In the genomic region with DNA sequence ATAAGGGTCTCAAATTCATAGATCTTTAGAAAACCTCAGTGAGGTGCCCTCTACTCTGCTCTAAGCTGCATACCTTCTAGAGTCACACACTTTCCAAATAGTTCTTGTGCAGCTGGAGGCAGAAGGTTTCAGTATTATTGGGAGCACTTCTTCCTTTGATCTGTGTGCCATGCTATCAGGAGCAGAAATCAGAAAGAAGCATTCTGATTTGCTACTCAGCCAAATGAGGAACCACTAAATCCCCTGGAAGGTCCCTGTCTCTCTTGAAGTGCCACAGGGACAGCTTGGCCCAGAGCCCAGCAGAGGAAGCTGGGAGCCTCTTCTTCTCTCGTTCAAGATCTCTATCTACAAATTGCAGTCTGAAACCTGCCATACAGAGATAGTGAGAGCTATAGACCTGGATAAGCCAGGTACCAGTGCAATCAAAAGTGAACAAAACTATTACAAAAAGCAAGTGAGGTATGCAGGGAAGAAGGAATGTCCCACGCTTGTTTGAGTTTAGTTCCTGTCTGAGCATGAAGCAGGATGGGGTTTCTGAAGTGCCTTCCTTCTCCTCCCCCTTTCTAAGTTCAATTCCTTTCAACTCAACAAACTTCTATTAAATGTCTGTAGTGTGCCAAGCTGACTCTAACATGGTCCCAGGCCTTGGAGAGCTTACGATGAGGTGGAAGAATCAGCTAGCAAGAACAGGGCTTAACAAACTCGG, we compare ENCODE assay signal across 11 cellular contexts.
DNase-seq lines count a peak whose midpoint lies in the region; ATAC-seq and TF ChIP-seq lines count a peak whose summit lies in the region.
"Had no signal": no experiment of that assay in that cellular context is flagged by ENCODE, and none has a peak within 500 bp of the region (broad histone marks: within the 10 kb centered on the region; RNA-seq: fewer than 3 reads in every experiment).

No MANE protein-coding gene starts in this region.

- no peaks in the 10 kb centered on the region for H3K79me2 ChIP-seq in H9 (ENCODE audit: insufficient read depth, low read length)
- no peaks in the 10 kb centered on the region for H3K79me2 ChIP-seq in trophoblast cell (ENCODE audit: control insufficient read depth, insufficient read depth, low read length, poor library complexity)

- peak overlapping the region; percentile 84 for H3K27ac Mint-ChIP-seq in activated CD4-positive, alpha-beta T cell treated with anti-CD3 and anti-CD28 coated beads, Interleukin-2, amount 10 ng/mL, durations not matched to agents 24 days and 14 days
- H3K27ac Mint-ChIP-seq in H9 (no peak overlapping the region), endothelial cell (ENCODE audit: unreplicated experiment) (no peak overlapping the region)
- H3K27ac Mint-ChIP-seq in activated T-helper 17 cell treated with anti-CD3 and anti-CD28 coated beads, Interleukin-2, amount 50 U/mL, for 72 hours = peak overlapping the region; percentile 8

- H2BK15ac ChIP-seq in H9 (ENCODE audit: low read depth, low read length) = no peak overlapping the region

- H3K79me1 ChIP-seq in H9 (ENCODE audit: insufficient read depth, low read depth, low read length, poor library complexity, severe bottlenecking) = no peaks in the 10 kb centered on the region
- peaks cover 24% of the 10 kb centered on the region for H3K79me1 ChIP-seq in trophoblast cell (ENCODE audit: low read length)

- no peak overlapping the region for H2AK5ac ChIP-seq in H9 (ENCODE audit: insufficient read length, low read length)
- no peak overlapping the region for H2AK5ac ChIP-seq in trophoblast cell (ENCODE audit: low read length)

- H3K56ac ChIP-seq in H9 (ENCODE audit: insufficient read length, low read depth, low read length) = no peak overlapping the region

- no peaks in the 10 kb centered on the region for H3K36me3 ChIP-seq in trophoblast cell (ENCODE audit: control insufficient read depth in 1 of 2, insufficient read depth in 2 of 2, low read length in 2 of 2)
- H3K36me3 ChIP-seq: cardiac muscle cell had no signal

- H2BK120ac ChIP-seq in H9 (ENCODE audit: low read depth, low read length, poor library complexity, severe bottlenecking) = no peak overlapping the region
- H2BK120ac ChIP-seq in trophoblast cell (ENCODE audit: insufficient read depth, low read length, poor library complexity) = peak overlapping the region; percentile 85

- no peak overlapping the region for H4K12ac ChIP-seq in trophoblast cell (ENCODE audit: low read depth, low read length)

- H4K91ac ChIP-seq in H9 (ENCODE audit: insufficient read length, low read depth, low read length) = no peak overlapping the region
- peak overlapping the region; percentile 72 for H4K91ac ChIP-seq in trophoblast cell (ENCODE audit: low read depth, low read length)

- H3K4me3 ChIP-seq in trophoblast cell (ENCODE audit: low read depth, low read length) = no peak overlapping the region
- H3K4me3 ChIP-seq: cardiac muscle cell had no signal

- H3K4me1 ChIP-seq in H9 (ENCODE audit: insufficient read depth, low read length) (no peaks in the 10 kb centered on the region), trophoblast cell (ENCODE audit: control insufficient read depth in 1 of 2, insufficient read depth in 2 of 2, low read length in 2 of 2) (peaks cover 0 to 14% of the 10 kb centered on the region in 2 experiments)

- H2AFZ ChIP-seq in H9 (ENCODE audit: low read length) (no peak overlapping the region), trophoblast cell (ENCODE audit: insufficient read depth, low read length, poor library complexity) (no peak overlapping the region)

- no peak overlapping the region for H3T11ph ChIP-seq in H9 (ENCODE audit: low read length)

- H3K18ac ChIP-seq in H9 (ENCODE audit: insufficient read length, low read depth, low read length) (no peak overlapping the region), trophoblast cell (ENCODE audit: low read length) (peak overlapping the region; percentile 43)

- no peak overlapping the region for H3K4ac ChIP-seq in H9 (ENCODE audit: low read depth, low read length)
- H3K4ac ChIP-seq in trophoblast cell (ENCODE audit: low read depth, low read length) = no peak overlapping the region

- H2BK20ac ChIP-seq in H9 (ENCODE audit: low read depth, low read length, poor library complexity, severe bottlenecking) = no peak overlapping the region

- H3K36me3 Mint-ChIP-seq in activated CD4-positive, alpha-beta T cell treated with anti-CD3 and anti-CD28 coated beads, Interleukin-2, amount 10 ng/mL, durations not matched to agents 24 days and 14 days (ENCODE audit: low read depth) = peaks cover 2% of the 10 kb centered on the region
- H3K36me3 Mint-ChIP-seq in H9 (ENCODE audit: insufficient read depth in 1 of 3, low read depth in 3 of 3) (peaks cover 0 to 3% (median 0%) of the 10 kb centered on the region in 3 experiments; a peak in 1 of 7 replicates), endothelial cell (ENCODE audit: low read depth, unreplicated experiment) (no peaks in the 10 kb centered on the region)
- H3K36me3 Mint-ChIP-seq in activated T-helper 17 cell treated with anti-CD3 and anti-CD28 coated beads, Interleukin-2, amount 50 U/mL, for 72 hours (ENCODE audit: low read depth) = no peaks in the 10 kb centered on the region

- no peak overlapping the region for H3K27ac ChIP-seq in H9 (ENCODE audit: insufficient read length, low read depth, low read length)
- H3K27ac ChIP-seq in trophoblast cell (ENCODE audit: low read depth, low read length) = peak overlapping the region; percentile 66
- H3K27ac ChIP-seq: cardiac muscle cell had no signal

- H2BK12ac ChIP-seq in H9 (ENCODE audit: insufficient read length, low read depth, low read length) = no peak overlapping the region
- peak overlapping the region; percentile 12 for H2BK12ac ChIP-seq in trophoblast cell (ENCODE audit: low read length)

- intact Hi-C loops in activated CD4-positive, alpha-beta T cell treated with anti-CD3 and anti-CD28 coated beads, Interleukin-2, amount 10 ng/mL, durations not matched to agents 24 days and 14 days (cut with micrococcal nuclease) = loop anchor here (1.0 to 10.0 kb wide), 7 partner anchors 15 to 303 kb away; partner anchors contain the start of gene PARP11

- no peaks in the 10 kb centered on the region for H3K27me3 Mint-ChIP-seq in activated CD4-positive, alpha-beta T cell treated with anti-CD3 and anti-CD28 coated beads, Interleukin-2, amount 10 ng/mL, durations not matched to agents 24 days and 14 days
- peaks cover 3% of the 10 kb centered on the region for H3K27me3 Mint-ChIP-seq in H9 (ENCODE audit: low read depth)
- H3K27me3 Mint-ChIP-seq in activated T-helper 17 cell treated with anti-CD3 and anti-CD28 coated beads, Interleukin-2, amount 50 U/mL, for 72 hours = no peaks in the 10 kb centered on the region
- no peaks in the 10 kb centered on the region for H3K27me3 Mint-ChIP-seq in endothelial cell (ENCODE audit: unreplicated experiment)

- H3K14ac ChIP-seq in H9 (ENCODE audit: insufficient read depth, low read length) (no peak overlapping the region), trophoblast cell (ENCODE audit: low read length) (peak overlapping the region; percentile 17)

- TF ChIP-seq CTCF in H9 (conservative IDR thresholded peaks at IDR 0.05) (no peak), endothelial cell (IDR thresholded peaks at IDR 0.05; ENCODE audit: unreplicated experiment) (no peak)

- H3K23ac ChIP-seq in H9 (ENCODE audit: insufficient read length, low read depth, low read length) (no peak overlapping the region), trophoblast cell (ENCODE audit: low read length) (no peak overlapping the region)

- H4K20me1 ChIP-seq in H9 (ENCODE audit: control insufficient read depth, insufficient read depth, insufficient read length) = no peaks in the 10 kb centered on the region

- peak; percentile 68 for DNase-seq in activated CD4-positive, alpha-beta T cell treated with anti-CD3 and anti-CD28 coated beads, Interleukin-2, amount 10 ng/mL, durations not matched to agents 24 days and 14 days
- no peak for DNase-seq in activated CD4-positive, alpha-beta T cell treated with anti-CD3 and anti-CD28 coated beads for 1 hour
- peak; percentile 19 for DNase-seq in H9
- DNase-seq in trophoblast cell = peak in 1 of 2 donors; percentile 61
- DNase-seq in endothelial cell (ENCODE audit: low spot score) = no peak
- DNase-seq in DMS79 (lab: John Stamatoyannopoulos, UW) = no peak
- DNase-seq: NCI-H1092 treated with DMSO at 0.1 percent for 48 hours, NCI-H69 had no signal

- H3K27me3 ChIP-seq in H9 (ENCODE audit: insufficient read depth, low read length) = no peaks in the 10 kb centered on the region
- H3K27me3 ChIP-seq in trophoblast cell (ENCODE audit: insufficient read depth, low read length) = no peaks in the 10 kb centered on the region
- H3K27me3 ChIP-seq: cardiac muscle cell had no signal

- H3K9me3 ChIP-seq in H9 (ENCODE audit: control insufficient read depth, low read depth, low read length) (no peaks in the 10 kb centered on the region), trophoblast cell (ENCODE audit: insufficient read depth, low read depth, low read length) (no peaks in the 10 kb centered on the region)

- H3K9me3 Mint-ChIP-seq in activated CD4-positive, alpha-beta T cell treated with anti-CD3 and anti-CD28 coated beads, Interleukin-2, amount 10 ng/mL, durations not matched to agents 24 days and 14 days = no peaks in the 10 kb centered on the region
- H3K9me3 Mint-ChIP-seq in H9 (peaks cover 0 to 2% of the 10 kb centered on the region in 2 experiments; a peak in 2 of 5 replicates), endothelial cell (ENCODE audit: unreplicated experiment) (no peaks in the 10 kb centered on the region)
- no peaks in the 10 kb centered on the region for H3K9me3 Mint-ChIP-seq in activated T-helper 17 cell treated with anti-CD3 and anti-CD28 coated beads, Interleukin-2, amount 50 U/mL, for 72 hours

- peaks cover 49% of the 10 kb centered on the region for H3K4me1 Mint-ChIP-seq in activated CD4-positive, alpha-beta T cell treated with anti-CD3 and anti-CD28 coated beads, Interleukin-2, amount 10 ng/mL, durations not matched to agents 24 days and 14 days
- peaks cover 3% of the 10 kb centered on the region in 2 experiments; a peak in 3 of 4 replicates for H3K4me1 Mint-ChIP-seq in H9
- H3K4me1 Mint-ChIP-seq in activated T-helper 17 cell treated with anti-CD3 and anti-CD28 coated beads, Interleukin-2, amount 50 U/mL, for 72 hours = peaks cover 35% of the 10 kb centered on the region
- peaks cover 6% of the 10 kb centered on the region for H3K4me1 Mint-ChIP-seq in endothelial cell (ENCODE audit: unreplicated experiment)

- no peak overlapping the region for H4K5ac ChIP-seq in H9 (ENCODE audit: insufficient read length, low read depth, low read length)

- no CpG with 5 or more reads among the region's 4 CpGs for WGBS in H9 (ENCODE audit: extremely low coverage, insufficient read length, low lambda C conversion rate)
- no CpG with 5 or more reads among the region's 4 CpGs for WGBS in trophoblast cell (ENCODE audit: extremely low coverage, insufficient coverage, insufficient read length)

- H3K4me3 Mint-ChIP-seq in activated CD4-positive, alpha-beta T cell treated with anti-CD3 and anti-CD28 coated beads, Interleukin-2, amount 10 ng/mL, durations not matched to agents 24 days and 14 days = peak overlapping the region; percentile 68
- no peak overlapping the region for H3K4me3 Mint-ChIP-seq in H9
- H3K4me3 Mint-ChIP-seq in activated T-helper 17 cell treated with anti-CD3 and anti-CD28 coated beads, Interleukin-2, amount 50 U/mL, for 72 hours = peak overlapping the region; percentile 54
- H3K4me3 Mint-ChIP-seq in endothelial cell (ENCODE audit: unreplicated experiment) = no peak overlapping the region

- peak; percentile 59 for ATAC-seq in activated T-helper 17 cell treated with anti-CD3 and anti-CD28 coated beads, Interleukin-2, amount 50 U/mL, for 72 hours (replicated peaks)
- ATAC-seq in GM18873 (IDR thresholded peaks at IDR 0.05; ENCODE audit: low FRiP score, unreplicated experiment) = no peak

- H4K8ac ChIP-seq in H9 (replicated peaks; ENCODE audit: insufficient read length, low read depth, low read length) = no peak overlapping the region
- H4K8ac ChIP-seq in trophoblast cell (ENCODE audit: low read depth, low read length) = peak overlapping the region; percentile 44

- H2BK5ac ChIP-seq in H9 (ENCODE audit: insufficient read length, low read length) = no peak overlapping the region
- peak overlapping the region; percentile 37 for H2BK5ac ChIP-seq in trophoblast cell (ENCODE audit: low read depth, low read length, poor library complexity)

- no peaks in the 10 kb centered on the region for H3K23me2 ChIP-seq in H9 (ENCODE audit: insufficient read length, low read depth, low read length, poor library complexity, severe bottlenecking)

- no peak overlapping the region for H3K4me2 ChIP-seq in H9 (ENCODE audit: insufficient read depth, insufficient read length, low read length)
- H3K4me2 ChIP-seq in trophoblast cell (ENCODE audit: low read length) = no peak overlapping the region

- H3K9ac ChIP-seq in H9 (ENCODE audit: extremely low read depth, insufficient read length, low read length) (no peak overlapping the region), trophoblast cell (ENCODE audit: low read length) (no peak overlapping the region)

Comparison
In these comparisons a context has a peak if more than half of its experiments do, and no peak if none do; other contexts are left out.
1. DNase-seq: peak in activated CD4-positive, alpha-beta T cell treated with anti-CD3 and anti-CD28 coated beads, Interleukin-2, amount 10 ng/mL, durations not matched to agents 24 days and 14 days (single experiment) and H9 (single experiment); none in activated CD4-positive, alpha-beta T cell treated with anti-CD3 and anti-CD28 coated beads for 1 hour (single experiment), endothelial cell (single experiment) and DMS79 (single experiment).
2. H3K27ac Mint-ChIP-seq: peak in activated CD4-positive, alpha-beta T cell treated with anti-CD3 and anti-CD28 coated beads, Interleukin-2, amount 10 ng/mL, durations not matched to agents 24 days and 14 days (single experiment) and activated T-helper 17 cell treated with anti-CD3 and anti-CD28 coated beads, Interleukin-2, amount 50 U/mL, for 72 hours (single experiment); none in H9 (0 of 3) and endothelial cell (single experiment).
3. H3K4me3 Mint-ChIP-seq: peak in activated CD4-positive, alpha-beta T cell treated with anti-CD3 and anti-CD28 coated beads, Interleukin-2, amount 10 ng/mL, durations not matched to agents 24 days and 14 days (single experiment) and activated T-helper 17 cell treated with anti-CD3 and anti-CD28 coated beads, Interleukin-2, amount 50 U/mL, for 72 hours (single experiment); none in H9 (0 of 2) and endothelial cell (single experiment).